29 cellular contexts compared by ENCODE assay signal in the genomic region with DNA sequence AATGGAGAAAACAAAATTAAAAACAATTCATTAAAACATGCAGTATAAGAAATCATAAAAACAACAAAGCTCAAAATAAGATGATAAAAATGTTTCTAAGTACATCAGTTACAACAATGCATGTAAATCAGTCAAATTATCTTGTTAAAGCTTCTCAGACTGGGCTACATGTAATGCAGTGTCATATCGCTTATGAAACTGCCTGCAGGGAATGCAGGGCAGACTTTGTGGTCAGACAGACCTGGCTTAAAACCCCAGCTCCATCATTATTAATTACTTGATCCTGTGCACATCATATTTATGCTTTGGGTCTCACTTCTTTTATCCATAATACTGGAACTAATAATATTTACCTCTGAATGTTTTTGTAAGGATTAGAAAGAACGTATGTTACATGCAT.
"Had no signal": no experiment of that assay in that cellular context is flagged by ENCODE, and none has a peak within 500 bp of the region (broad histone marks: within the 10 kb centered on the region; RNA-seq: fewer than 3 reads in every experiment).

No MANE protein-coding gene starts in this region.

- H3K4me1 ChIP-seq: colonic mucosa, esophagus muscularis mucosa, heart right ventricle, lower lobe of right lung, prostate gland, right atrium auricular region, sigmoid colon, spleen, testis, tibial artery had no signal

- H3K36me3 ChIP-seq: colonic mucosa, esophagus muscularis mucosa, heart right ventricle, lower lobe of right lung, prostate gland, right atrium auricular region, sigmoid colon, spleen, tibial artery had no signal

- H3K9me3 Mint-ChIP-seq: dendritic cell treated with granulocyte-macrophage colony-stimulating factor and Interleukin-4, amounts not matched to agents 40 ng/mL and 50 ng/mL, for 4 days; nephron progenitor cell; type B pancreatic cell had no signal

- H3K4me3 Mint-ChIP-seq: dendritic cell treated with granulocyte-macrophage colony-stimulating factor and Interleukin-4, amounts not matched to agents 40 ng/mL and 50 ng/mL, for 4 days; naive thymus-derived CD8-positive, alpha-beta T cell; nephron progenitor cell; stimulated activated memory B cell treated with anti-CD40 and anti-IgM and Interleukin-4, amounts not matched to agents 10 μg/mL and 1 μg/mL and 100 μg/mL, for 72 hours; type B pancreatic cell had no signal

- H3K27ac Mint-ChIP-seq: dendritic cell treated with granulocyte-macrophage colony-stimulating factor and Interleukin-4, amounts not matched to agents 40 ng/mL and 50 ng/mL, for 4 days; naive thymus-derived CD8-positive, alpha-beta T cell; nephron progenitor cell; stimulated activated memory B cell treated with anti-CD40 and anti-IgM and Interleukin-4, amounts not matched to agents 10 μg/mL and 1 μg/mL and 100 μg/mL, for 72 hours; type B pancreatic cell had no signal

- H3K27ac ChIP-seq: colonic mucosa, esophagus muscularis mucosa, heart right ventricle, lower lobe of right lung, prostate gland, right atrium auricular region, sigmoid colon, skin epidermis, spleen, testis, tibial artery had no signal

- H3K4me1 Mint-ChIP-seq: naive thymus-derived CD8-positive, alpha-beta T cell; nephron progenitor cell; stimulated activated memory B cell treated with anti-CD40 and anti-IgM and Interleukin-4, amounts not matched to agents 10 μg/mL and 1 μg/mL and 100 μg/mL, for 72 hours had no signal

- H3K36me3 Mint-ChIP-seq: naive thymus-derived CD8-positive, alpha-beta T cell; stimulated activated memory B cell treated with anti-CD40 and anti-IgM and Interleukin-4, amounts not matched to agents 10 μg/mL and 1 μg/mL and 100 μg/mL, for 72 hours; type B pancreatic cell had no signal

- H3K4me3 ChIP-seq: colonic mucosa, esophagus muscularis mucosa, heart right ventricle, lower lobe of right lung, prostate gland, right atrium auricular region, sigmoid colon, skin epidermis, spleen, testis, tibial artery had no signal

- DNase-seq: colonic mucosa; effector CD8-positive, alpha-beta T cell; foreskin melanocyte; glutamatergic neuron; heart right ventricle; hippocampal formation; islet precursor cell; kidney glomerular epithelial cell; left colon; left ventricle myocardium superior; lower lobe of right lung; naive thymus-derived CD8-positive, alpha-beta T cell; nephron progenitor cell; nucleus accumbens; sigmoid colon; spleen; stimulated activated CD4-positive, alpha-beta T cell treated with anti-CD3 and anti-CD28 coated beads, Interleukin-4, amount 100 ng/mL, for 4 hours; stimulated activated naive CD8-positive, alpha-beta T cell treated with anti-CD3 and anti-CD28 coated beads, Interleukin-15, Interleukin-2, amounts not matched to agents 100 U/mL and 50 U/mL, for 24 hours; substantia nigra; testis; tibial artery had no signal

- FAIRE-seq: endothelial cell of umbilical vein had no signal

- H3K9me3 ChIP-seq: colonic mucosa, esophagus muscularis mucosa, heart right ventricle, lower lobe of right lung, prostate gland, right atrium auricular region, sigmoid colon, spleen, testis, tibial artery had no signal

- H3K27me3 Mint-ChIP-seq: dendritic cell treated with granulocyte-macrophage colony-stimulating factor and Interleukin-4, amounts not matched to agents 40 ng/mL and 50 ng/mL, for 4 days; stimulated activated memory B cell treated with anti-CD40 and anti-IgM and Interleukin-4, amounts not matched to agents 10 μg/mL and 1 μg/mL and 100 μg/mL, for 72 hours had no signal

- ATAC-seq: heart right ventricle; left colon; left ventricle myocardium superior; lower lobe of right lung; naive thymus-derived CD8-positive, alpha-beta T cell; stimulated activated memory B cell treated with anti-CD40 and anti-IgM and Interleukin-4, amounts not matched to agents 10 μg/mL and 1 μg/mL and 100 μg/mL, for 72 hours; stimulated activated naive CD8-positive, alpha-beta T cell treated with anti-CD3 and anti-CD28 coated beads, Interleukin-15, Interleukin-2, amounts not matched to agents 100 U/mL and 50 U/mL, for 24 hours had no signal

- H3K27me3 ChIP-seq: colonic mucosa, esophagus muscularis mucosa, heart right ventricle, right atrium auricular region, sigmoid colon, spleen, testis, tibial artery had no signal
